Comparison of ENCODE assay signal across 1 cellular context in genomic region chr1:222891578-222891977, GRCh38.
TF ChIP-seq lines count a peak whose summit lies in the region.

No MANE protein-coding gene starts in this region.

TF ChIP-seq in HepG2, 621 proteins besides CTCF, POLR2A, EP300 and RAD21:
- TF ChIP-seq UBTF (CRISPR knock-in tag; IDR thresholded peaks at IDR 0.05), result no peak
- no peak for TF ChIP-seq HHEX (CRISPR knock-in tag; IDR thresholded peaks at IDR 0.05)
- TF ChIP-seq ZNF354B (CRISPR knock-in tag; IDR thresholded peaks at IDR 0.05), result no peak
- no peak for TF ChIP-seq ZNF343 (CRISPR knock-in tag; IDR thresholded peaks at IDR 0.05)
- TF ChIP-seq ZBTB20 (CRISPR knock-in tag; IDR thresholded peaks at IDR 0.05; ENCODE audit: borderline replicate concordance, low read depth), result no peak
- no peak for TF ChIP-seq HDAC6 (IDR thresholded peaks at IDR 0.05; ENCODE audit: low read depth, low read length)
- TF ChIP-seq XBP1 (CRISPR knock-in tag; IDR thresholded peaks at IDR 0.05), result no peak
- no peak for TF ChIP-seq MLX (CRISPR knock-in tag; IDR thresholded peaks at IDR 0.05)
- TF ChIP-seq RCOR2 (CRISPR knock-in tag; IDR thresholded peaks at IDR 0.05), result no peak
- TF ChIP-seq IKZF4 (CRISPR knock-in tag; IDR thresholded peaks at IDR 0.05; ENCODE audit: borderline replicate concordance, low read depth, not compliant biosample characterization), result no peak
- TF ChIP-seq, protein P1, sequence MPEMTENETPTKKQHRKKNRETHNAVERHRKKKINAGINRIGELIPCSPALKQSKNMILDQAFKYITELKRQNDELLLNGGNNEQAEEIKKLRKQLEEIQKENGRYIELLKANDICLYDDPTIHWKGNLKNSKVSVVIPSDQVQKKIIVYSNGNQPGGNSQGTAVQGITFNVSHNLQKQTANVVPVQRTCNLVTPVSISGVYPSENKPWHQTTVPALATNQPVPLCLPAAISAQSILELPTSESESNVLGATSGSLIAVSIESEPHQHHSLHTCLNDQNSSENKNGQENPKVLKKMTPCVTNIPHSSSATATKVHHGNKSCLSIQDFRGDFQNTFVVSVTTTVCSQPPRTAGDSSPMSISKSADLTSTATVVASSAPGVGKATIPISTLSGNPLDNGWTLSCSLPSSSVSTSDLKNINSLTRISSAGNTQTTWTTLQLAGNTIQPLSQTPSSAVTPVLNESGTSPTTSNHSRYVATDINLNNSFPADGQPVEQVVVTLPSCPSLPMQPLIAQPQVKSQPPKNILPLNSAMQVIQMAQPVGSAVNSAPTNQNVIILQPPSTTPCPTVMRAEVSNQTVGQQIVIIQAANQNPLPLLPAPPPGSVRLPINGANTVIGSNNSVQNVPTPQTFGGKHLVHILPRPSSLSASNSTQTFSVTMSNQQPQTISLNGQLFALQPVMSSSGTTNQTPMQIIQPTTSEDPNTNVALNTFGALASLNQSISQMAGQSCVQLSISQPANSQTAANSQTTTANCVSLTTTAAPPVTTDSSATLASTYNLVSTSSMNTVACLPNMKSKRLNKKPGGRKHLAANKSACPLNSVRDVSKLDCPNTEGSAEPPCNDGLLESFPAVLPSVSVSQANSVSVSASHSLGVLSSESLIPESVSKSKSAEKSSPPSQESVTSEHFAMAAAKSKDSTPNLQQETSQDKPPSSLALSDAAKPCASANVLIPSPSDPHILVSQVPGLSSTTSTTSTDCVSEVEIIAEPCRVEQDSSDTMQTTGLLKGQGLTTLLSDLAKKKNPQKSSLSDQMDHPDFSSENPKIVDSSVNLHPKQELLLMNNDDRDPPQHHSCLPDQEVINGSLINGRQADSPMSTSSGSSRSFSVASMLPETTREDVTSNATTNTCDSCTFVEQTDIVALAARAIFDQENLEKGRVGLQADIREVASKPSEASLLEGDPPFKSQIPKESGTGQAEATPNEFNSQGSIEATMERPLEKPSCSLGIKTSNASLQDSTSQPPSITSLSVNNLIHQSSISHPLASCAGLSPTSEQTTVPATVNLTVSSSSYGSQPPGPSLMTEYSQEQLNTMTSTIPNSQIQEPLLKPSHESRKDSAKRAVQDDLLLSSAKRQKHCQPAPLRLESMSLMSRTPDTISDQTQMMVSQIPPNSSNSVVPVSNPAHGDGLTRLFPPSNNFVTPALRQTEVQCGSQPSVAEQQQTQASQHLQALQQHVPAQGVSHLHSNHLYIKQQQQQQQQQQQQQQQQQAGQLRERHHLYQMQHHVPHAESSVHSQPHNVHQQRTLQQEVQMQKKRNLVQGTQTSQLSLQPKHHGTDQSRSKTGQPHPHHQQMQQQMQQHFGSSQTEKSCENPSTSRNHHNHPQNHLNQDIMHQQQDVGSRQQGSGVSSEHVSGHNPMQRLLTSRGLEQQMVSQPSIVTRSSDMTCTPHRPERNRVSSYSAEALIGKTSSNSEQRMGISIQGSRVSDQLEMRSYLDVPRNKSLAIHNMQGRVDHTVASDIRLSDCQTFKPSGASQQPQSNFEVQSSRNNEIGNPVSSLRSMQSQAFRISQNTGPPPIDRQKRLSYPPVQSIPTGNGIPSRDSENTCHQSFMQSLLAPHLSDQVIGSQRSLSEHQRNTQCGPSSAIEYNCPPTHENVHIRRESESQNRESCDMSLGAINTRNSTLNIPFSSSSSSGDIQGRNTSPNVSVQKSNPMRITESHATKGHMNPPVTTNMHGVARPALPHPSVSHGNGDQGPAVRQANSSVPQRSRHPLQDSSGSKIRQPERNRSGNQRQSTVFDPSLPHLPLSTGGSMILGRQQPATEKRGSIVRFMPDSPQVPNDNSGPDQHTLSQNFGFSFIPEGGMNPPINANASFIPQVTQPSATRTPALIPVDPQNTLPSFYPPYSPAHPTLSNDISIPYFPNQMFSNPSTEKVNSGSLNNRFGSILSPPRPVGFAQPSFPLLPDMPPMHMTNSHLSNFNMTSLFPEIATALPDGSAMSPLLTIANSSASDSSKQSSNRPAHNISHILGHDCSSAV (CRISPR knock-in tag; IDR thresholded peaks at IDR 0.05; ENCODE audit: borderline replicate concordance), result no peak
- TF ChIP-seq ELF3 (CRISPR knock-in tag; IDR thresholded peaks at IDR 0.05), result no peak
- no peak for TF ChIP-seq RFXAP (CRISPR knock-in tag; IDR thresholded peaks at IDR 0.05; ENCODE audit: borderline replicate concordance)
- no peak for TF ChIP-seq JUNB (CRISPR knock-in tag; IDR thresholded peaks at IDR 0.05; ENCODE audit: borderline replicate concordance)
- no peak for TF ChIP-seq ZNF407 (CRISPR knock-in tag; IDR thresholded peaks at IDR 0.05; ENCODE audit: not compliant biosample characterization)
- TF ChIP-seq ZSCAN22 (CRISPR knock-in tag; IDR thresholded peaks at IDR 0.05), result no peak
- TF ChIP-seq FOXM1 (CRISPR knock-in tag; IDR thresholded peaks at IDR 0.05), result no peak
- TF ChIP-seq ZBTB7A (CRISPR knock-in tag; IDR thresholded peaks at IDR 0.05), result no peak
- no peak for TF ChIP-seq NCOR1 (IDR thresholded peaks at IDR 0.05; ENCODE audit: borderline replicate concordance, low read length)
